Comparison of ENCODE assay signal across 21 cellular contexts in the genomic region with DNA sequence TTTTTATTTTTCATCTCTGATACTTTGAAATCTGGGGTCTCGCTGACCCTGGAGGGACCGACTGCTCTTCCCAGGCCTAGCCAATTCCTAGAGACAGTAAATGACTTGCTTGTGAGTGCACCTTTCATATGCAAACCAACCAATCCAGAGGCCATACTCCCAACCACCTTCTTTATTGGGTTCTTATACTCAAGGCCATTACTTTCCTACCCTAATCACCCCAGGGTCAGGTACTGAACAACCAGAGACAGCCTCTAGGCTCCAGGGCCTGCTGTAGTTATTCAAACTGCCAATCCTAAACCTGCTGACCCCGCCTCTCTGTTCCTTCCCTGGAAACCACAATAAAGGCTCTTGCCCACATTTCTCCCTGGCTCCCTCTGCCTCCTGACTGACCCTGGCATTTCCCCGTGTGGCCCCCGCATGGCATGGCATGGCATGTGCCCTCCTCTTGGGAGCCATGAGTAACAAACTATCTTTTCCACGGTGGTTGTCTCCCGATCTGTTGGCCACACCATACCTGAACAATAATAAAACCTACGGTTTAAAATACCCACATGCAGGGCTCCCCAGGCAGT. TPM values are rescaled to one million over a fixed set of nuclear protein-coding genes. Genes with fewer than 3 reads are reported as not detected.
DNase-seq lines count a peak whose midpoint lies in the region; ATAC-seq and TF ChIP-seq lines count a peak whose summit lies in the region.
"Had no signal": no experiment of that assay in that cellular context is flagged by ENCODE, and none has a peak within 500 bp of the region (broad histone marks: within the 10 kb centered on the region; RNA-seq: fewer than 3 reads in every experiment).

No MANE protein-coding gene starts in this region.

- intact Hi-C loops in Right ventricle myocardium superior (cut with DNase I) (loop anchor here (10.0 kb wide), 1 partner anchor 71 kb away; no protein-coding TSS in a partner anchor), left ventricle myocardium superior (cut with micrococcal nuclease) (no loop called here), aorta (cut with DNase I) (loop anchor here in 1 of 2 donors (5.0 kb wide), 1 partner anchor 74 kb away; no protein-coding TSS in a partner anchor)
- intact Hi-C loops in activated T-helper 1 cell treated with anti-CD3 and anti-CD28 coated beads, Interleukin-12 subunit alpha, Interleukin-12 subunit beta, Interleukin-2, Interleukin-4 antibody, amounts not matched to agents 30 ng/mL and 10 ng/mL and 1 ng/mL, durations not matched to agents 14 hours and 24 hours and 36 hours (cut with micrococcal nuclease) = no loop called here

- H3K4me3 ChIP-seq in cardiac muscle cell (no peak overlapping the region), aorta (ENCODE audit: low read length in 2 of 2) (no peak overlapping the region)

- H3K27me3 Mint-ChIP-seq in progenitor cell of endocrine pancreas = no peaks in the 10 kb centered on the region
- peaks cover 3% of the 10 kb centered on the region for H3K27me3 Mint-ChIP-seq in activated T-helper 1 cell treated with anti-CD3 and anti-CD28 coated beads, Interleukin-12 subunit alpha, Interleukin-12 subunit beta, Interleukin-2, Interleukin-4 antibody, amounts not matched to agents 30 ng/mL and 10 ng/mL and 1 ng/mL, durations not matched to agents 14 hours and 24 hours and 36 hours (ENCODE audit: insufficient read depth)

- H3K4me3 Mint-ChIP-seq in progenitor cell of endocrine pancreas (ENCODE audit: low read depth) = no peak overlapping the region
- H3K4me3 Mint-ChIP-seq in activated T-helper 1 cell treated with anti-CD3 and anti-CD28 coated beads, Interleukin-12 subunit alpha, Interleukin-12 subunit beta, Interleukin-2, Interleukin-4 antibody, amounts not matched to agents 30 ng/mL and 10 ng/mL and 1 ng/mL, durations not matched to agents 14 hours and 24 hours and 36 hours = no peak overlapping the region
- H3K4me3 Mint-ChIP-seq: CD8-positive, alpha-beta T cell; endodermal cell; HFFc6; stimulated activated naive B cell treated with anti-CD40 and anti-IgM and Interleukin-4, amounts not matched to agents 10 μg/mL and 1 μg/mL and 100 μg/mL, for 72 hours; type B pancreatic cell had no signal

- TF ChIP-seq CTCF in cardiac muscle cell (IDR thresholded peaks at IDR 0.05; ENCODE audit: low read depth, low read length) = no peak
- no peak for TF ChIP-seq CTCF in progenitor cell of endocrine pancreas (IDR thresholded peaks at IDR 0.05; ENCODE audit: unreplicated experiment)

- H3K4me1 ChIP-seq in cardiac muscle cell (ENCODE audit: low read depth) (peaks cover 31% of the 10 kb centered on the region), aorta (ENCODE audit: control insufficient read depth in 1 of 2, insufficient read depth in 2 of 2, low read length in 2 of 2) (peaks cover 0 to 6% of the 10 kb centered on the region in 2 donors)

- H3K36me3 ChIP-seq in cardiac muscle cell = no peaks in the 10 kb centered on the region
- H3K36me3 ChIP-seq in aorta (ENCODE audit: control insufficient read depth in 1 of 2, insufficient read depth in 2 of 2, low read length in 1 of 2) = no peaks in the 10 kb centered on the region

- 64 to 72% methylated on average over 8 of the region's 8 CpGs for WGBS in aorta, 2 donors

- no peaks in the 10 kb centered on the region for H3K27me3 ChIP-seq in cardiac muscle cell
- no peaks in the 10 kb centered on the region for H3K27me3 ChIP-seq in aorta (ENCODE audit: control insufficient read depth in 1 of 2, insufficient read depth in 2 of 2, low read length in 1 of 2)

- peak overlapping the region; percentile 65 for H3K27ac Mint-ChIP-seq in progenitor cell of endocrine pancreas
- no peak overlapping the region for H3K27ac Mint-ChIP-seq in activated T-helper 1 cell treated with anti-CD3 and anti-CD28 coated beads, Interleukin-12 subunit alpha, Interleukin-12 subunit beta, Interleukin-2, Interleukin-4 antibody, amounts not matched to agents 30 ng/mL and 10 ng/mL and 1 ng/mL, durations not matched to agents 14 hours and 24 hours and 36 hours
- H3K27ac Mint-ChIP-seq: CD8-positive, alpha-beta T cell; endodermal cell; HFFc6; stimulated activated naive B cell treated with anti-CD40 and anti-IgM and Interleukin-4, amounts not matched to agents 10 μg/mL and 1 μg/mL and 100 μg/mL, for 72 hours; type B pancreatic cell had no signal

- H3K27ac ChIP-seq in cardiac muscle cell (peak overlapping the region; percentile 48), aorta (ENCODE audit: low read depth in 1 of 2, low read length in 2 of 2) (peak overlapping the region; percentile 30 to 98)
- H3K27ac ChIP-seq: KMS-11 had no signal

- no peaks in the 10 kb centered on the region for H3K9me3 ChIP-seq in cardiac muscle cell (ENCODE audit: low read depth)
- H3K9me3 ChIP-seq in aorta (ENCODE audit: control insufficient read depth, low read length) = no peaks in the 10 kb centered on the region

- DNase-seq in cardiac muscle cell (ENCODE audit: low read depth in 1 of 2, low spot score in 1 of 2) (no peak), Right ventricle myocardium superior (no peak), left ventricle myocardium superior (peak; percentile 12), progenitor cell of endocrine pancreas (ENCODE audit: low spot score, unreplicated experiment) (no peak), aorta (peak; percentile 21 to 59), NCI-H774 (lab: John Stamatoyannopoulos, UW) (no peak)
- DNase-seq in activated T-helper 1 cell treated with anti-CD3 and anti-CD28 coated beads, Interleukin-12 subunit alpha, Interleukin-12 subunit beta, Interleukin-2, Interleukin-4 antibody, amounts not matched to agents 30 ng/mL and 10 ng/mL and 1 ng/mL, durations not matched to agents 14 hours and 24 hours and 36 hours (ENCODE audit: low spot score) = no peak
- DNase-seq: 8988T; activated gamma-delta T cell treated with Interleukin-2 at 50 U/mL for 16 hours; CD8-positive, alpha-beta T cell; cortex of kidney; endodermal cell; GDM1; HFFc6; NCI-H524 treated with DMSO at 0.1 percent for 48 hours; stimulated activated CD4-positive, alpha-beta T cell treated with anti-CD3 and anti-CD28 coated beads, Interleukin-4, amount 100 ng/mL, for 24 hours; stimulated activated naive B cell treated with anti-CD40 and anti-IgM and Interleukin-4, amounts not matched to agents 10 μg/mL and 1 μg/mL and 100 μg/mL, for 72 hours had no signal

- peaks cover 52% of the 10 kb centered on the region for H3K4me1 Mint-ChIP-seq in progenitor cell of endocrine pancreas (ENCODE audit: low read depth)
- H3K4me1 Mint-ChIP-seq in activated T-helper 1 cell treated with anti-CD3 and anti-CD28 coated beads, Interleukin-12 subunit alpha, Interleukin-12 subunit beta, Interleukin-2, Interleukin-4 antibody, amounts not matched to agents 30 ng/mL and 10 ng/mL and 1 ng/mL, durations not matched to agents 14 hours and 24 hours and 36 hours (ENCODE audit: low read depth) = no peaks in the 10 kb centered on the region
- H3K4me1 Mint-ChIP-seq: stimulated activated naive B cell treated with anti-CD40 and anti-IgM and Interleukin-4, amounts not matched to agents 10 μg/mL and 1 μg/mL and 100 μg/mL, for 72 hours had no signal

- ATAC-seq in Right ventricle myocardium superior (ENCODE audit: poor library complexity) = no peak
- no peak for ATAC-seq in left ventricle myocardium superior
- ATAC-seq in aorta (ENCODE audit: low FRiP score) = no peak
- no peak for ATAC-seq in activated CD4-positive, CD25-positive, alpha-beta regulatory T cell treated with anti-CD3 and anti-CD28 coated beads, Interleukin-2, amount 50 U/mL, for 24 hours
- ATAC-seq: CD8-positive, alpha-beta T cell; stimulated activated naive B cell treated with anti-CD40 and anti-IgM and Interleukin-4, amounts not matched to agents 10 μg/mL and 1 μg/mL and 100 μg/mL, for 72 hours had no signal

- peaks cover 9% of the 10 kb centered on the region for H3K36me3 Mint-ChIP-seq in progenitor cell of endocrine pancreas (ENCODE audit: insufficient read depth)
- H3K36me3 Mint-ChIP-seq in activated T-helper 1 cell treated with anti-CD3 and anti-CD28 coated beads, Interleukin-12 subunit alpha, Interleukin-12 subunit beta, Interleukin-2, Interleukin-4 antibody, amounts not matched to agents 30 ng/mL and 10 ng/mL and 1 ng/mL, durations not matched to agents 14 hours and 24 hours and 36 hours (ENCODE audit: low read depth) = no peaks in the 10 kb centered on the region
- H3K36me3 Mint-ChIP-seq: CD8-positive, alpha-beta T cell; stimulated activated naive B cell treated with anti-CD40 and anti-IgM and Interleukin-4, amounts not matched to agents 10 μg/mL and 1 μg/mL and 100 μg/mL, for 72 hours; type B pancreatic cell had no signal

- no peaks in the 10 kb centered on the region for H3K9me3 Mint-ChIP-seq in progenitor cell of endocrine pancreas (ENCODE audit: low read depth)
- H3K9me3 Mint-ChIP-seq in activated T-helper 1 cell treated with anti-CD3 and anti-CD28 coated beads, Interleukin-12 subunit alpha, Interleukin-12 subunit beta, Interleukin-2, Interleukin-4 antibody, amounts not matched to agents 30 ng/mL and 10 ng/mL and 1 ng/mL, durations not matched to agents 14 hours and 24 hours and 36 hours = no peaks in the 10 kb centered on the region
- H3K9me3 Mint-ChIP-seq: CD8-positive, alpha-beta T cell; endodermal cell; HFFc6; type B pancreatic cell had no signal

RNA-seq across cellular contexts. Expression of gene ADCY5, which starts 42.9 kb away (rescaled TPM):
- 47.7 and 93.7 TPM in 2 replicates for total RNA-seq in cardiac muscle cell
- polyA plus RNA-seq in cardiac muscle cell = 38.4 and 74.0 TPM in 2 replicates
- 225 TPM for total RNA-seq in Right ventricle myocardium superior
- total RNA-seq in left ventricle myocardium superior = 273 TPM
- total RNA-seq in progenitor cell of endocrine pancreas = 33.8 and 35.9 TPM in 2 replicates
- total RNA-seq in aorta = 10 to 100 TPM; 65.5 to 72.7 TPM
- polyA plus RNA-seq in aorta = 10 to 100 TPM in 1 of 2 donors, 1 to 10 TPM in 1; 6.6 to 16.3 TPM
- not detected in 2 replicates for total RNA-seq in activated T-helper 1 cell treated with anti-CD3 and anti-CD28 coated beads, Interleukin-12 subunit alpha, Interleukin-12 subunit beta, Interleukin-2, Interleukin-4 antibody, amounts not matched to agents 30 ng/mL and 10 ng/mL and 1 ng/mL, durations not matched to agents 14 hours and 24 hours and 36 hours
- total RNA-seq: CD8-positive, alpha-beta T cell; T-helper 1 cell treated with Interleukin-12 subunit alpha and Interleukin-12 subunit beta and Interleukin-4 antibody, amounts not matched to agents 30 ng/mL and 1 ng/mL, for 36 hours had no signal

Comparison
In these comparisons a context has a peak if more than half of its experiments do, and no peak if none do; other contexts are left out.
1. DNase-seq: peak in left ventricle myocardium superior (single experiment) and aorta (2 of 2); none in cardiac muscle cell (0 of 2), Right ventricle myocardium superior (single experiment), progenitor cell of endocrine pancreas (single experiment), activated T-helper 1 cell treated with anti-CD3 and anti-CD28 coated beads, Interleukin-12 subunit alpha, Interleukin-12 subunit beta, Interleukin-2, Interleukin-4 antibody, amounts not matched to agents 30 ng/mL and 10 ng/mL and 1 ng/mL, durations not matched to agents 14 hours and 24 hours and 36 hours (single experiment) and NCI-H774 (single experiment).
2. RNA of gene ADCY5, which starts 42.9 kb away (total RNA-seq): 273 TPM in left ventricle myocardium superior (single experiment), 225 TPM in Right ventricle myocardium superior (single experiment), 47.7 to 93.7 TPM in cardiac muscle cell, 65.5 to 72.7 TPM in aorta and 33.8 to 35.9 TPM in progenitor cell of endocrine pancreas; not detected in activated T-helper 1 cell treated with anti-CD3 and anti-CD28 coated beads, Interleukin-12 subunit alpha, Interleukin-12 subunit beta, Interleukin-2, Interleukin-4 antibody, amounts not matched to agents 30 ng/mL and 10 ng/mL and 1 ng/mL, durations not matched to agents 14 hours and 24 hours and 36 hours; every median in the first group is over 10 times any median in the second.